Comparison of ENCODE assay signal across 1 cellular context in genomic region chr2:135741395-135742306, GRCh38.
TF ChIP-seq lines count a peak whose summit lies in the region.

UBXN4 (plus strand) TSS chr2:135741855; CDS start chr2:135741930, 75 bp downstream.

TF ChIP-seq in K562, 482 proteins besides CTCF, POLR2A, EP300 and RAD21 (continued from another document and continues in another):
- peak; percentile 82 for TF ChIP-seq E2F8 (IDR thresholded peaks at IDR 0.05; ENCODE audit: low read depth, partially characterized antibody)
- TF ChIP-seq ZNF512 (tag; IDR thresholded peaks at IDR 0.05) = no peak
- TF ChIP-seq FOXK2 (conservative IDR thresholded peaks at IDR 0.05 in 1 of 2, IDR thresholded peaks at IDR 0.05 in 1 of 2; ENCODE audit: low read depth in 2 of 2) = peak in 1 of 2 experiments; percentile 43; a peak in 1 of 4 replicates
- no peak for TF ChIP-seq THRB (CRISPR knock-in tag; conservative IDR thresholded peaks at IDR 0.05)
- peak; percentile 81; the same call in 1 of the 2 replicates for TF ChIP-seq ERF (CRISPR knock-in tag; IDR thresholded peaks at IDR 0.05)
- peak; percentile 93 for TF ChIP-seq CREM (IDR thresholded peaks at IDR 0.05; ENCODE audit: low read depth)
- TF ChIP-seq SIX5 (IDR thresholded peaks at IDR 0.05; ENCODE audit: borderline replicate concordance in 1 of 2, insufficient read depth in 1 of 2, low read depth in 1 of 2, low read length in 2 of 2) = peak; percentile 72 to 75
- TF ChIP-seq PHF8 (IDR thresholded peaks at IDR 0.05; ENCODE audit: borderline replicate concordance, low read length) = peak; percentile 96
- TF ChIP-seq ARID4B (CRISPR knock-in tag; IDR thresholded peaks at IDR 0.05) = peak; percentile 76
- TF ChIP-seq ZFP91 (CRISPR knock-in tag; IDR thresholded peaks at IDR 0.05) = no peak
- TF ChIP-seq FOXP4 (CRISPR knock-in tag; IDR thresholded peaks at IDR 0.05; ENCODE audit: borderline replicate concordance) = 0 out of 2 replicates have a peak, but pooled peaks have one; percentile 36
- peak; percentile 66; the same call in 1 of the 2 replicates for TF ChIP-seq PML (IDR thresholded peaks at IDR 0.05; ENCODE audit: low read length)
- no peak for TF ChIP-seq CEBPZ (IDR thresholded peaks at IDR 0.05; ENCODE audit: borderline replicate concordance, low read depth, low read length)
- TF ChIP-seq POLR2B (IDR thresholded peaks at IDR 0.05; ENCODE audit: low read depth, partially characterized antibody) = peak; percentile 87
- no peak for TF ChIP-seq PCBP2 (IDR thresholded peaks at IDR 0.05; ENCODE audit: low read depth, low read length, poor library complexity, severe bottlenecking)
- no peak for TF ChIP-seq ZNF609 (CRISPR knock-in tag; IDR thresholded peaks at IDR 0.05; ENCODE audit: borderline replicate concordance)
- TF ChIP-seq RBM14 (IDR thresholded peaks at IDR 0.05; ENCODE audit: borderline replicate concordance, insufficient read depth, low read depth, low read length) = 0 out of 2 replicates have a peak, but pooled peaks have one; percentile 62
- peak; percentile 86 for TF ChIP-seq PKNOX1 (IDR thresholded peaks at IDR 0.05)
